Comparison of ENCODE assay signal across 16 cellular contexts in genomic region chr16:8848231-8848938, GRCh38. TPM values are rescaled to one million over a fixed set of nuclear protein-coding genes. Genes with fewer than 3 reads are reported as not detected.
A peak's percentile ranks its signal among the peaks of the same experiment; 100 is the strongest.
DNase-seq lines count a peak whose midpoint lies in the region; ATAC-seq and TF ChIP-seq lines count a peak whose summit lies in the region.
"Had no signal": no experiment of that assay in that cellular context is flagged by ENCODE, and none has a peak within 500 bp of the region (broad histone marks: within the 10 kb centered on the region; RNA-seq: fewer than 3 reads in every experiment).

No MANE protein-coding gene starts in this region.

- no peaks in the 10 kb centered on the region for H3K27me3 ChIP-seq in RWPE2 (ENCODE audit: insufficient read depth, poor library complexity, severe bottlenecking)
- H3K27me3 ChIP-seq in foreskin keratinocyte, result no peaks in the 10 kb centered on the region
- no peaks in the 10 kb centered on the region for H3K27me3 ChIP-seq in smooth muscle cell (ENCODE audit: low read depth)

- no peaks in the 10 kb centered on the region for H3K9me3 ChIP-seq in RWPE2 (ENCODE audit: severe bottlenecking)
- H3K9me3 ChIP-seq in smooth muscle cell (replicated peaks; ENCODE audit: low read depth), result no peaks in the 10 kb centered on the region
- H3K9me3 ChIP-seq: psoas muscle had no signal

- H3K27ac ChIP-seq in RWPE2 (ENCODE audit: poor library complexity, severe bottlenecking) (peak overlapping the region; percentile 98), foreskin keratinocyte (peak overlapping the region; percentile 17), smooth muscle cell (ENCODE audit: low read depth) (peak overlapping the region; percentile 89)
- H3K27ac ChIP-seq: psoas muscle had no signal

- peaks cover 91% of the 10 kb centered on the region for H4K20me1 ChIP-seq in smooth muscle cell (ENCODE audit: low read depth)

- H3K36me3 ChIP-seq in RWPE2 (ENCODE audit: low read depth), result peaks cover 45% of the 10 kb centered on the region
- no peaks in the 10 kb centered on the region for H3K36me3 ChIP-seq in smooth muscle cell (ENCODE audit: low read depth)

- ATAC-seq in RWPE2 (ENCODE audit: low read depth), result no peak
- no peak for ATAC-seq in foreskin keratinocyte
- no peak for ATAC-seq in HG02840 (IDR thresholded peaks at IDR 0.05; ENCODE audit: low FRiP score, unreplicated experiment)
- ATAC-seq in GM18870 (IDR thresholded peaks at IDR 0.05; ENCODE audit: unreplicated experiment), result no peak
- no peak for ATAC-seq in HG03095 (IDR thresholded peaks at IDR 0.05; ENCODE audit: unreplicated experiment)
- ATAC-seq: activated CD4-positive, CD25-positive, alpha-beta regulatory T cell treated with anti-CD3 and anti-CD28 coated beads, Interleukin-2, amount 50 U/mL, for 24 hours had no signal

- H3K4me1 ChIP-seq in RWPE2 (ENCODE audit: insufficient read depth, poor library complexity, severe bottlenecking) (peaks cover 35% of the 10 kb centered on the region), foreskin keratinocyte (peaks cover 20% of the 10 kb centered on the region), smooth muscle cell (ENCODE audit: low read depth) (no peaks in the 10 kb centered on the region)
- H3K4me1 ChIP-seq: psoas muscle had no signal

- H2AFZ ChIP-seq in smooth muscle cell (ENCODE audit: low read depth), result no peak overlapping the region

- H3F3A ChIP-seq in smooth muscle cell (ENCODE audit: low read depth), result peaks cover 17% of the 10 kb centered on the region

- 90% methylated on average over 26 of the region's 26 CpGs for WGBS in smooth muscle cell (ENCODE audit: low lambda C conversion rate)

- no peak overlapping the region for H3K4me2 ChIP-seq in smooth muscle cell

- DNase-seq in GM13976 (ENCODE audit: low spot score), result peak; percentile 16
- no peak for DNase-seq in RWPE2 (ENCODE audit: low spot score)
- no peak for DNase-seq in foreskin keratinocyte
- no peak for DNase-seq in smooth muscle cell (lab: John Stamatoyannopoulos, UW; ENCODE audit: unreplicated experiment)
- DNase-seq in AG08396 (ENCODE audit: low spot score), result no peak
- DNase-seq: CD4-positive, alpha-beta T cell; NCI-H2171 treated with DMSO at 0.1 percent for 48 hours; stimulated activated CD4-positive, alpha-beta T cell treated with anti-CD3 and anti-CD28 coated beads, Interleukin-4, amount 100 ng/mL, for 4 hours; stimulated activated naive CD4-positive, alpha-beta T cell treated with Interleukin-2 at 50 U/mL for 16 hours; T-helper 1 cell had no signal

- in situ Hi-C loops in GM13976 (cut with MboI; ENCODE audit: low sequenced_read_pairs, unreplicated experiment), result no loop called here

- no peak overlapping the region for H3K9ac ChIP-seq in smooth muscle cell (ENCODE audit: low read depth)

- TF ChIP-seq CTCF in GM13976 (IDR thresholded peaks at IDR 0.05; ENCODE audit: borderline replicate concordance, control extremely low read depth, extremely low read depth, insufficient read depth, missing control alignments) (no peak), RWPE2 (IDR thresholded peaks at IDR 0.05; ENCODE audit: poor library complexity, severe bottlenecking) (no peak), foreskin keratinocyte (conservative IDR thresholded peaks at IDR 0.05) (no peak), smooth muscle cell (IDR thresholded peaks at IDR 0.05; ENCODE audit: borderline replicate concordance, insufficient read depth, poor library complexity, severe bottlenecking) (no peak)

- H3K79me2 ChIP-seq in smooth muscle cell (ENCODE audit: low read depth), result peaks cover 17% of the 10 kb centered on the region

- H3K4me3 ChIP-seq in RWPE2 (ENCODE audit: severe bottlenecking) (no peak overlapping the region), smooth muscle cell (no peak overlapping the region)
- H3K4me3 ChIP-seq: psoas muscle had no signal

RNA-seq across cellular contexts. Expression of gene CARHSP1, which starts 20.4 kb away (rescaled TPM):
- total RNA-seq in foreskin keratinocyte (209 and 212 TPM in 2 replicates), smooth muscle cell (62.6 and 74.1 TPM in 2 replicates)
- polyA plus RNA-seq in foreskin keratinocyte (285 and 287 TPM in 2 replicates), smooth muscle cell (94.0 and 118 TPM in 2 replicates)

RNA-seq across cellular contexts. Expression of gene LITAFD, which starts 33.8 kb away (rescaled TPM):
- total RNA-seq in foreskin keratinocyte (not detected in 2 replicates), smooth muscle cell (not detected in 2 replicates)
- polyA plus RNA-seq in foreskin keratinocyte (not detected in 2 replicates), smooth muscle cell (0.37 TPM in 1 of 2 replicates, not detected in the other)
- total RNA-seq: frontal cortex, psoas muscle had no signal
- polyA plus RNA-seq: psoas muscle had no signal

RNA-seq across cellular contexts. Expression of gene PMM2, which starts 50.7 kb away (rescaled TPM):
- 52.5 and 56.2 TPM in 2 replicates for total RNA-seq in foreskin keratinocyte
- polyA plus RNA-seq in foreskin keratinocyte, result 44.5 and 45.2 TPM in 2 replicates
- 31.4 and 47.5 TPM in 2 replicates for total RNA-seq in smooth muscle cell
- 33.5 and 40.6 TPM in 2 replicates for polyA plus RNA-seq in smooth muscle cell

RNA-seq across cellular contexts. Expression of gene TMEM186, which starts 50.9 kb away (rescaled TPM):
- total RNA-seq in foreskin keratinocyte, result 7.4 and 7.7 TPM in 2 replicates
- polyA plus RNA-seq in foreskin keratinocyte, result 9.3 and 11.0 TPM in 2 replicates
- 1.1 and 1.3 TPM in 2 replicates for total RNA-seq in smooth muscle cell
- polyA plus RNA-seq in smooth muscle cell, result 9.7 and 10.6 TPM in 2 replicates

Comparison
In these comparisons a context has a peak if more than half of its experiments do, and no peak if none do; other contexts are left out.
1. H3K27ac ChIP-seq: peak in every context shown above with its lines; median percentile 98 in RWPE2; 89 in smooth muscle cell; 17 in foreskin keratinocyte.